ENCODE assay signal across 8 cellular contexts in the genomic region with DNA sequence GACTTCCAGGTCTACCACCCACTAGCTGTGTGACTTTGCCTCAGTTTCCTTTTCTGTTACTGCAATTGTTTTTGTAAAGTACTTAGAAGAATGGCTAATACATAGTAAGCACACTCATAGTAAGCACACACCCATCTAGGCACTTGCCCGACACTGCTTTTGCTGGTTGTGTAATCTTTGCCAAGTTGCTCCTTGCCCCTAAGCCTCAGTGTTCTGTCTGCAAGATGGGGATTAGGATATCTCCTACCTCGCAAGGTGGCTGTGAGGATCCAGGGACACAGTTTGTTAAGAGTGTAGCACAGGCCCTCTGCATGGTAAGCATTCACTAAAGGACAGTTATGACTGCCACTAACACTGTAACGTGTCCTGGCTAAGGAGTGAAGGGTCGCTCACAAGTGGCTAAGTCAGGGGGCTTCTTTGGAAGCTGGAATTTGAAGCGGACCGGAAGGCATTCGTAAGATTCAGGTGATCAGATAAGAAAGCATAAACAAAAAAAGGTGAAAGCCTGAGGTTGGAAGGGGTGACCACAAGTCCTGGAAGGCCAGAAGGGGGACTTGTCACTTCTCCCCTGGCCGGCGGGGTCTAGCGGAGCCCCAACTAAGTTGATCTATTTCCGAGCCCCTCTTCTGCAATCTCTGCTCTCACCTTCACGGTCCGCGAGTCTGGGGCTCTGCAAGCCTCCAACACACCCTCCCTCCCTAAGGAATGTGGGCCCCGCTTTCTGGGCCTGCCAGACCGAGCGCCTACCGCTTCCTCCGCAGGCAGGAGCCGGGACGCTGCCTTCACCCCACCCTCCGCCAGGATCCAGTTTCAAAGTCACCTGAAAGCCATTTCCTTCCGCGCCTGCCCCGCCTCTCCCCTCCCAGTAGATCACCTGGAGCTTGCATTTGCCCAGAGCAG. TPM values are rescaled to one million over a fixed set of nuclear protein-coding genes. Genes with fewer than 3 reads are reported as not detected.
DNase-seq lines count a peak whose midpoint lies in the region; ATAC-seq and TF ChIP-seq lines count a peak whose summit lies in the region.

No MANE protein-coding gene starts in this region.

- DNase-seq in activated CD4-positive, alpha-beta T cell treated with anti-CD3 and anti-CD28 coated beads, Interleukin-2, amount 10 ng/mL, durations not matched to agents 24 days and 14 days: peak; percentile 72
- no peak for DNase-seq in activated CD4-positive, alpha-beta T cell treated with anti-CD3 and anti-CD28 coated beads for 1 hour
- DNase-seq in iPS-NIHi11 (ENCODE audit: low spot score) (peak; percentile 82), NCI-H1092 (lab: John Stamatoyannopoulos, UW) (no peak), RKO (ENCODE audit: low spot score) (no peak)

- no peak for ATAC-seq in HG03571 (IDR thresholded peaks at IDR 0.05; ENCODE audit: unreplicated experiment)

- TF ChIP-seq CTCF in VCaP (conservative IDR thresholded peaks at IDR 0.05): no peak

- peak overlapping the region; percentile 70 for H3K27ac ChIP-seq in VCaP
- H3K27ac ChIP-seq in temporal lobe (ENCODE audit: low read depth, low read length): peak overlapping the region; percentile 96

- peak overlapping the region; percentile 73 for H3K4me3 Mint-ChIP-seq in activated CD4-positive, alpha-beta T cell treated with anti-CD3 and anti-CD28 coated beads, Interleukin-2, amount 10 ng/mL, durations not matched to agents 24 days and 14 days

- H3K9me3 Mint-ChIP-seq in activated CD4-positive, alpha-beta T cell treated with anti-CD3 and anti-CD28 coated beads, Interleukin-2, amount 10 ng/mL, durations not matched to agents 24 days and 14 days: no peaks in the 10 kb centered on the region

- H3K4me1 Mint-ChIP-seq in activated CD4-positive, alpha-beta T cell treated with anti-CD3 and anti-CD28 coated beads, Interleukin-2, amount 10 ng/mL, durations not matched to agents 24 days and 14 days: peaks cover 46% of the 10 kb centered on the region

- H3K27me3 Mint-ChIP-seq in activated CD4-positive, alpha-beta T cell treated with anti-CD3 and anti-CD28 coated beads, Interleukin-2, amount 10 ng/mL, durations not matched to agents 24 days and 14 days: peaks cover 58% of the 10 kb centered on the region

- intact Hi-C loops in activated CD4-positive, alpha-beta T cell treated with anti-CD3 and anti-CD28 coated beads, Interleukin-2, amount 10 ng/mL, durations not matched to agents 24 days and 14 days (cut with micrococcal nuclease): no loop called here

- H3K27ac Mint-ChIP-seq in activated CD4-positive, alpha-beta T cell treated with anti-CD3 and anti-CD28 coated beads, Interleukin-2, amount 10 ng/mL, durations not matched to agents 24 days and 14 days: no peak overlapping the region

- H3K36me3 Mint-ChIP-seq in activated CD4-positive, alpha-beta T cell treated with anti-CD3 and anti-CD28 coated beads, Interleukin-2, amount 10 ng/mL, durations not matched to agents 24 days and 14 days (ENCODE audit: low read depth): peaks cover 2% of the 10 kb centered on the region

RNA-seq across cellular contexts. Expression of a gene that starts 1.5 kb away (rescaled TPM):
- total RNA-seq in activated CD4-positive, alpha-beta T cell treated with anti-CD3 and anti-CD28 coated beads, Interleukin-2, amount 10 ng/mL, durations not matched to agents 24 days and 14 days: 3.0 and 3.1 TPM in 2 replicates
- 7.1 TPM for total RNA-seq in temporal lobe

Comparison
In these comparisons a context has a peak if more than half of its experiments do, and no peak if none do; other contexts are left out.
1. DNase-seq: peak in activated CD4-positive, alpha-beta T cell treated with anti-CD3 and anti-CD28 coated beads, Interleukin-2, amount 10 ng/mL, durations not matched to agents 24 days and 14 days (single experiment) and iPS-NIHi11 (single experiment); none in activated CD4-positive, alpha-beta T cell treated with anti-CD3 and anti-CD28 coated beads for 1 hour (single experiment), NCI-H1092 (single experiment) and RKO (single experiment).